ENCODE assay signal across 15 cellular contexts in genomic region chr1:1872329-1872994, GRCh38. TPM values are rescaled to one million over a fixed set of nuclear protein-coding genes. Genes with fewer than 3 reads are reported as not detected.
DNase-seq lines count a peak whose midpoint lies in the region; ATAC-seq and TF ChIP-seq lines count a peak whose summit lies in the region.
"Had no signal": no experiment of that assay in that cellular context is flagged by ENCODE, and none has a peak within 500 bp of the region (broad histone marks: within the 10 kb centered on the region; RNA-seq: fewer than 3 reads in every experiment).

No MANE protein-coding gene starts in this region.

- H3K9ac ChIP-seq in IMR-90 (ENCODE audit: low read depth, low read length) = no peak overlapping the region

- no peak overlapping the region for H2AK9ac ChIP-seq in IMR-90 (replicated peaks; ENCODE audit: low read depth, low read length, poor library complexity)

- no peak overlapping the region for H3K4ac ChIP-seq in IMR-90 (ENCODE audit: low read depth, low read length)

- H4K8ac ChIP-seq in IMR-90 (ENCODE audit: low read depth in 2 of 2, low read length in 2 of 2) = no peak overlapping the region

- peaks cover 66% of the 10 kb centered on the region for H3K4me1 Mint-ChIP-seq in activated CD4-positive, alpha-beta T cell treated with anti-CD3 and anti-CD28 coated beads for 36 hours
- peaks cover 39% of the 10 kb centered on the region for H3K4me1 Mint-ChIP-seq in activated CD4-positive, alpha-beta T cell treated with anti-CD3 and anti-CD28 coated beads, Interleukin-2, amount 10 ng/mL, durations not matched to agents 24 days and 14 days
- peaks cover 73% of the 10 kb centered on the region for H3K4me1 Mint-ChIP-seq in dendritic cell treated with granulocyte-macrophage colony-stimulating factor and Interleukin-4, amounts not matched to agents 40 ng/mL and 50 ng/mL, for 4 days (ENCODE audit: low read depth)

- 100% methylated on average over 5 of the region's 11 CpGs; no CpG with 5 or more reads in 1 of the 2 experiments for WGBS in IMR-90 (ENCODE audit: extremely low coverage in 2 of 2, insufficient read length in 1 of 2), 2 experiments

- H2BK120ac ChIP-seq in IMR-90 (ENCODE audit: low read depth, low read length) = no peak overlapping the region

- H3K4me3 ChIP-seq in IMR-90 (ENCODE audit: insufficient read depth, low read depth, low read length) (no peak overlapping the region), osteoblast (ENCODE audit: insufficient read depth, low read length) (no peak overlapping the region)
- H3K4me3 ChIP-seq: SJSA1, upper lobe of right lung had no signal

- H2BK5ac ChIP-seq in IMR-90 (ENCODE audit: low read depth, low read length, poor library complexity, severe bottlenecking) = no peak overlapping the region

- no peak overlapping the region for H3K27ac ChIP-seq in IMR-90 (ENCODE audit: insufficient read depth, low read length)
- no peak overlapping the region for H3K27ac ChIP-seq in osteoblast (ENCODE audit: low read depth, low read length)
- H3K27ac ChIP-seq: SJSA1, upper lobe of right lung had no signal

- BruUV-seq in IMR-90 (replicated peaks; lab: Mats Ljungman, UMichigan) = no TSS peak

- peak overlapping the region; percentile 0 for H2AFZ ChIP-seq in IMR-90 (replicated peaks; ENCODE audit: low read length, poor library complexity)
- no peak overlapping the region for H2AFZ ChIP-seq in osteoblast (ENCODE audit: low read length)

- no peaks in the 10 kb centered on the region for H3K9me3 Mint-ChIP-seq in activated CD4-positive, alpha-beta T cell treated with anti-CD3 and anti-CD28 coated beads for 36 hours (ENCODE audit: low read depth)
- no peaks in the 10 kb centered on the region for H3K9me3 Mint-ChIP-seq in activated CD4-positive, alpha-beta T cell treated with anti-CD3 and anti-CD28 coated beads, Interleukin-2, amount 10 ng/mL, durations not matched to agents 24 days and 14 days
- H3K9me3 Mint-ChIP-seq in dendritic cell treated with granulocyte-macrophage colony-stimulating factor and Interleukin-4, amounts not matched to agents 40 ng/mL and 50 ng/mL, for 4 days = no peaks in the 10 kb centered on the region

- H3K4me1 ChIP-seq in IMR-90 (ENCODE audit: control insufficient read depth, insufficient read depth, low read length) (peaks cover 18% of the 10 kb centered on the region), osteoblast (ENCODE audit: insufficient read depth, low read length) (peaks cover 6% of the 10 kb centered on the region)

- H3K9me1 ChIP-seq in IMR-90 (ENCODE audit: insufficient read depth, low read length) = peaks cover 56% of the 10 kb centered on the region

- intact Hi-C loops in activated CD4-positive, alpha-beta T cell treated with anti-CD3 and anti-CD28 coated beads for 36 hours (cut with DNase I, micrococcal nuclease) = loop anchor here in 1 of 2 experiments (2.0 kb wide), 1 partner anchor 20 kb away; no protein-coding TSS in a partner anchor
- intact Hi-C loops in activated CD4-positive, alpha-beta T cell treated with anti-CD3 and anti-CD28 coated beads, Interleukin-2, amount 10 ng/mL, durations not matched to agents 24 days and 14 days (cut with micrococcal nuclease) = no loop called here
- intact Hi-C loops in IMR-90 (cut with micrococcal nuclease) = no loop called here
- intact Hi-C loops in dendritic cell treated with granulocyte-macrophage colony-stimulating factor and Interleukin-4, amounts not matched to agents 40 ng/mL and 50 ng/mL, for 4 days (cut with micrococcal nuclease) = no loop called here

- H3K27me3 ChIP-seq in IMR-90 (ENCODE audit: control insufficient read depth, insufficient read depth, low read length) (no peaks in the 10 kb centered on the region), osteoblast (ENCODE audit: insufficient read depth, low read length) (no peaks in the 10 kb centered on the region)
- H3K27me3 ChIP-seq: SJSA1, upper lobe of right lung had no signal

- dilution Hi-C loops in IMR-90 (cut with HindIII; ENCODE audit: low sequenced_read_pairs, unreplicated experiment) = no loop called here

- no peak overlapping the region for H4K91ac ChIP-seq in IMR-90 (ENCODE audit: insufficient read depth, low read depth, low read length)

- POLR2A ChIA-PET in activated CD4-positive, alpha-beta T cell treated with anti-CD3 and anti-CD28 coated beads for 36 hours (lab: Charles Lee) = no interaction called here
- POLR2A ChIA-PET in IMR-90 (lab: Charles Lee; ENCODE audit: unreplicated experiment) = no interaction called here

- H3K4me2 ChIP-seq in IMR-90 (ENCODE audit: low read depth, low read length) (no peak overlapping the region), osteoblast (ENCODE audit: insufficient read depth, low read length) (no peak overlapping the region)

- no peak overlapping the region for H2AK5ac ChIP-seq in IMR-90 (ENCODE audit: low read depth, low read length)

- peaks cover 23% of the 10 kb centered on the region for H3K36me3 ChIP-seq in IMR-90 (ENCODE audit: control insufficient read depth, insufficient read depth, low read length)
- H3K36me3 ChIP-seq in osteoblast (ENCODE audit: insufficient read depth, low read length) = peaks cover 13% of the 10 kb centered on the region

- H3K79me2 ChIP-seq in osteoblast (ENCODE audit: insufficient read depth, low read length) = peaks cover 98% of the 10 kb centered on the region

- no peak for TF ChIP-seq RAD21 in IMR-90 (IDR thresholded peaks at IDR 0.05; ENCODE audit: low read length)

- H3K27me3 Mint-ChIP-seq in activated CD4-positive, alpha-beta T cell treated with anti-CD3 and anti-CD28 coated beads for 36 hours = no peaks in the 10 kb centered on the region
- H3K27me3 Mint-ChIP-seq in activated CD4-positive, alpha-beta T cell treated with anti-CD3 and anti-CD28 coated beads, Interleukin-2, amount 10 ng/mL, durations not matched to agents 24 days and 14 days = no peaks in the 10 kb centered on the region
- H3K27me3 Mint-ChIP-seq in dendritic cell treated with granulocyte-macrophage colony-stimulating factor and Interleukin-4, amounts not matched to agents 40 ng/mL and 50 ng/mL, for 4 days = no peaks in the 10 kb centered on the region

- H2BK15ac ChIP-seq in IMR-90 (ENCODE audit: low read depth, low read length) = no peak overlapping the region

- no peak for TF ChIP-seq POLR2A in IMR-90 (IDR thresholded peaks at IDR 0.05; ENCODE audit: low read depth, low read length)

- CTCF ChIA-PET in activated CD4-positive, alpha-beta T cell treated with anti-CD3 and anti-CD28 coated beads for 36 hours (lab: Charles Lee) = no interaction called here
- CTCF ChIA-PET in IMR-90 (lab: Yijun Ruan, JAX) = no interaction called here

- peaks cover 0 to 62% of the 10 kb centered on the region in 2 experiments; a peak in 2 of 4 replicates for H3K79me1 ChIP-seq in IMR-90 (ENCODE audit: low read depth in 1 of 2, low read length in 2 of 2)

- peaks cover 47% of the 10 kb centered on the region for H3K36me3 Mint-ChIP-seq in activated CD4-positive, alpha-beta T cell treated with anti-CD3 and anti-CD28 coated beads for 36 hours (ENCODE audit: low read depth)
- H3K36me3 Mint-ChIP-seq in activated CD4-positive, alpha-beta T cell treated with anti-CD3 and anti-CD28 coated beads, Interleukin-2, amount 10 ng/mL, durations not matched to agents 24 days and 14 days (ENCODE audit: low read depth) = peaks cover 48% of the 10 kb centered on the region
- H3K36me3 Mint-ChIP-seq in dendritic cell treated with granulocyte-macrophage colony-stimulating factor and Interleukin-4, amounts not matched to agents 40 ng/mL and 50 ng/mL, for 4 days (ENCODE audit: low read depth) = peaks cover 59% of the 10 kb centered on the region

- no peak overlapping the region for H3K4me3 Mint-ChIP-seq in activated CD4-positive, alpha-beta T cell treated with anti-CD3 and anti-CD28 coated beads for 36 hours
- H3K4me3 Mint-ChIP-seq in activated CD4-positive, alpha-beta T cell treated with anti-CD3 and anti-CD28 coated beads, Interleukin-2, amount 10 ng/mL, durations not matched to agents 24 days and 14 days = no peak overlapping the region
- no peak overlapping the region for H3K4me3 Mint-ChIP-seq in dendritic cell treated with granulocyte-macrophage colony-stimulating factor and Interleukin-4, amounts not matched to agents 40 ng/mL and 50 ng/mL, for 4 days

- no peaks in the 10 kb centered on the region for H3K9me3 ChIP-seq in IMR-90 (ENCODE audit: control insufficient read depth, insufficient read depth, low read length)
- no peaks in the 10 kb centered on the region for H3K9me3 ChIP-seq in osteoblast (ENCODE audit: low read depth, low read length)
- H3K9me3 ChIP-seq: SJSA1, upper lobe of right lung had no signal

- 0 out of 2 replicates have a peak overlapping the region, but pooled peaks have one; percentile 21 for H3K23ac ChIP-seq in IMR-90 (ENCODE audit: low read depth, low read length)

- H3K56ac ChIP-seq in IMR-90 (ENCODE audit: extremely low read depth, insufficient read depth, low read length) = no peak overlapping the region

- no peak overlapping the region for H4K5ac ChIP-seq in IMR-90 (ENCODE audit: low read depth, low read length)

- no peak for ATAC-seq in activated CD4-positive, alpha-beta T cell treated with anti-CD3 and anti-CD28 coated beads for 36 hours
- no peak for ATAC-seq in IMR-90 (ENCODE audit: low read depth)
- no peak for ATAC-seq in HG03135 (IDR thresholded peaks at IDR 0.05; ENCODE audit: unreplicated experiment)

- in situ Hi-C loops in IMR-90 (cut with MboI; ENCODE audit: low sequenced_read_pairs) = no loop called here

- no peak for TF ChIP-seq CTCF in IMR-90 (conservative IDR thresholded peaks at IDR 0.05; ENCODE audit: low read depth, low read length)
- TF ChIP-seq CTCF in osteoblast (IDR thresholded peaks at IDR 0.05; ENCODE audit: extremely low read depth, low read depth, low read length) = no peak

- H3K27ac Mint-ChIP-seq in activated CD4-positive, alpha-beta T cell treated with anti-CD3 and anti-CD28 coated beads for 36 hours = peak overlapping the region; percentile 32
- no peak overlapping the region for H3K27ac Mint-ChIP-seq in activated CD4-positive, alpha-beta T cell treated with anti-CD3 and anti-CD28 coated beads, Interleukin-2, amount 10 ng/mL, durations not matched to agents 24 days and 14 days
- peak overlapping the region; percentile 29 for H3K27ac Mint-ChIP-seq in dendritic cell treated with granulocyte-macrophage colony-stimulating factor and Interleukin-4, amounts not matched to agents 40 ng/mL and 50 ng/mL, for 4 days

- H4K20me1 ChIP-seq in IMR-90 (ENCODE audit: insufficient read depth, low read length) (peaks cover 100% of the 10 kb centered on the region), osteoblast (ENCODE audit: insufficient read depth, low read length) (peaks cover 86% of the 10 kb centered on the region)

- H3K18ac ChIP-seq in IMR-90 (ENCODE audit: low read depth, low read length) = no peak overlapping the region

- H3K14ac ChIP-seq in IMR-90 (replicated peaks; ENCODE audit: low read depth, low read length) = no peak overlapping the region

- H2BK20ac ChIP-seq in IMR-90 (ENCODE audit: low read depth, low read length) = no peak overlapping the region

- DNase-seq in activated CD4-positive, alpha-beta T cell treated with anti-CD3 and anti-CD28 coated beads for 36 hours = no peak
- DNase-seq in activated CD4-positive, alpha-beta T cell treated with anti-CD3 and anti-CD28 coated beads, Interleukin-2, amount 10 ng/mL, durations not matched to agents 24 days and 14 days = no peak
- DNase-seq in IMR-90 (no peak), osteoblast (ENCODE audit: insufficient read length, low spot score, missing footprints) (peak; percentile 58), SW480 (ENCODE audit: low spot score) (no peak), NCI-H1694 (lab: John Stamatoyannopoulos, UW) (no peak)
- DNase-seq: Calu3; MV-4-11; NK-92 treated with Interleukin-12 subunit alpha and Interleukin-12 subunit beta, amount 100 ng/mL, for 24 hours; retina had no signal

RNA-seq across cellular contexts. Expression of gene GNB1, which starts 18.4 kb away (rescaled TPM):
- 100 to 1,000 TPM; 347 to 669 TPM for total RNA-seq in activated CD4-positive, alpha-beta T cell treated with anti-CD3 and anti-CD28 coated beads for 36 hours
- 403 and 422 TPM in 2 replicates for total RNA-seq in activated CD4-positive, alpha-beta T cell treated with anti-CD3 and anti-CD28 coated beads, Interleukin-2, amount 10 ng/mL, durations not matched to agents 24 days and 14 days
- total RNA-seq in IMR-90 (2012; rRNA removed) (73.5 and 74.7 TPM in 2 replicates), osteoblast (84.6 and 88.7 TPM in 2 replicates)
- 366 and 371 TPM in 2 replicates for polyA plus RNA-seq in IMR-90 (2012; rRNA removed)
- polyA plus RNA-seq in IMR-90 (2012; cell fraction: cytosol; rRNA removed) = 219 and 373 TPM in 2 replicates
- polyA plus RNA-seq in IMR-90 (2012; cell fraction: nucleus; rRNA removed; ENCODE audit: low replicate concordance) = 315 and 343 TPM in 2 replicates

RNA-seq across cellular contexts. Expression of gene CALML6, which starts 42.6 kb away (rescaled TPM):
- under 1 TPM; 0.21 to 0.81 TPM for total RNA-seq in activated CD4-positive, alpha-beta T cell treated with anti-CD3 and anti-CD28 coated beads for 36 hours
- 0.59 TPM in 1 of 2 replicates, not detected in the other for total RNA-seq in activated CD4-positive, alpha-beta T cell treated with anti-CD3 and anti-CD28 coated beads, Interleukin-2, amount 10 ng/mL, durations not matched to agents 24 days and 14 days
- total RNA-seq in IMR-90 (2012; rRNA removed) = not detected in 2 replicates
- 0.52 and 0.91 TPM in 2 replicates for polyA plus RNA-seq in IMR-90 (2012; rRNA removed)
- polyA plus RNA-seq in IMR-90 (2012; cell fraction: cytosol; rRNA removed) = not detected in 2 replicates
- 10.0 and 15.0 TPM in 2 replicates for polyA plus RNA-seq in IMR-90 (2012; cell fraction: nucleus; rRNA removed; ENCODE audit: low replicate concordance)
- total RNA-seq in osteoblast = 0.29 and 0.36 TPM in 2 replicates
- total RNA-seq: A172, SJSA1 had no signal

RNA-seq across cellular contexts. Expression of gene TMEM52, which starts 46.6 kb away (rescaled TPM):
- 1 to 10 TPM in 1 of 2 experiments, under 1 TPM in 1; 0.88 to 1.1 TPM for total RNA-seq in activated CD4-positive, alpha-beta T cell treated with anti-CD3 and anti-CD28 coated beads for 36 hours
- total RNA-seq in activated CD4-positive, alpha-beta T cell treated with anti-CD3 and anti-CD28 coated beads, Interleukin-2, amount 10 ng/mL, durations not matched to agents 24 days and 14 days = 1.1 and 3.1 TPM in 2 replicates
- total RNA-seq in IMR-90 (2012; rRNA removed) (0.28 and 0.54 TPM in 2 replicates), osteoblast (not detected in 2 replicates)
- 1.3 and 1.9 TPM in 2 replicates for polyA plus RNA-seq in IMR-90 (2012; rRNA removed)
- 1.8 and 2.1 TPM in 2 replicates for polyA plus RNA-seq in IMR-90 (2012; cell fraction: cytosol; rRNA removed)
- polyA plus RNA-seq in IMR-90 (2012; cell fraction: nucleus; rRNA removed; ENCODE audit: low replicate concordance) = 2.5 and 5.0 TPM in 2 replicates
- total RNA-seq: A172 had no signal
